ENCODE assay signal across 25 cellular contexts in the genomic region with DNA sequence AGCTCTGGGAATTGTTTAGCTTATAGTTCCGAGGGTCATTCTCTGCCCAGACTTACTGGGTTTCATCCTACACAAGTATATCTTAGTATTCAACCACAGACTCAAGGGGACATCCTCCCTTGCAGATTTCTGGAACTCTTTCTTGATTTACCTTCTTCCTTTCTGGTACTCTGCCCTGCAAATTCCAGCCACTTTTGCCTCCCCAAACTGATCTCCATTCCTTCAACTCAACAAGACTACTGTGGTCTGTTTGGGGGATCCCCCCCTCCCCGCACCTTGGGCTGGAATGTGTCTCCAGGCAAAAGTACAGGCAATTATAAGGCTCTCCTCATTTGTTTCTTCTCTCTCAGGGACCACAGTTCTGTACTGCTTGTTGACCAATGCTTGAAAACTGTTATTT. TPM values are rescaled to one million over a fixed set of nuclear protein-coding genes. Genes with fewer than 3 reads are reported as not detected.
A peak's percentile ranks its signal among the peaks of the same experiment; 100 is the strongest.
DNase-seq lines count a peak whose midpoint lies in the region; ATAC-seq and TF ChIP-seq lines count a peak whose summit lies in the region.
"Had no signal": no experiment of that assay in that cellular context is flagged by ENCODE, and none has a peak within 500 bp of the region (broad histone marks: within the 10 kb centered on the region; RNA-seq: fewer than 3 reads in every experiment).

No MANE protein-coding gene starts in this region.

- H3K27ac Mint-ChIP-seq in central memory CD8-positive, alpha-beta T cell (ENCODE audit: low read depth): peak overlapping the region; percentile 50
- H3K27ac Mint-ChIP-seq: CD14-positive monocyte; CD4-positive, alpha-beta memory T cell had no signal

- DNase-seq in amniotic epithelial cell (ENCODE audit: low read depth): peak; percentile 59
- DNase-seq in central memory CD8-positive, alpha-beta T cell (ENCODE audit: low spot score in 2 of 2): no peak
- no peak for DNase-seq in foreskin fibroblast
- DNase-seq: 8988T; ACHN; BE2C; C1 segment of cervical spinal cord; CD4-positive, alpha-beta memory T cell; CD4-positive, CD25-positive, alpha-beta regulatory T cell; CD8-positive, alpha-beta memory T cell; COR-L47; DMS 273 treated with DMSO at 0.1 percent for 48 hours; DMS153; DMS53; DMS79; DND-41; EL; GDM1 had no signal

- peaks cover 6% of the 10 kb centered on the region for H3K4me1 Mint-ChIP-seq in central memory CD8-positive, alpha-beta T cell
- H3K4me1 Mint-ChIP-seq: CD14-positive monocyte; CD4-positive, alpha-beta memory T cell; CD4-positive, CD25-positive, alpha-beta regulatory T cell; CD8-positive, alpha-beta memory T cell had no signal

- no peaks in the 10 kb centered on the region for H3K9me3 Mint-ChIP-seq in central memory CD8-positive, alpha-beta T cell
- H3K9me3 Mint-ChIP-seq: CD8-positive, alpha-beta memory T cell had no signal

- no peak for TF ChIP-seq CTCF in foreskin fibroblast (IDR thresholded peaks at IDR 0.05; ENCODE audit: low read depth, low read length)

- no peaks in the 10 kb centered on the region for H3K36me3 Mint-ChIP-seq in central memory CD8-positive, alpha-beta T cell (ENCODE audit: insufficient read depth)
- H3K36me3 Mint-ChIP-seq: CD14-positive monocyte; CD4-positive, CD25-positive, alpha-beta regulatory T cell had no signal

- no peaks in the 10 kb centered on the region for H3K36me3 ChIP-seq in urinary bladder (ENCODE audit: insufficient read depth)
- H3K36me3 ChIP-seq: BE2C had no signal

- no peak for ATAC-seq in central memory CD8-positive, alpha-beta T cell (replicated peaks; ENCODE audit: extremely low read depth, poor library complexity, severe bottlenecking)
- ATAC-seq in GM18517 (IDR thresholded peaks at IDR 0.05; ENCODE audit: unreplicated experiment): no peak
- ATAC-seq: GM12878 had no signal

- H3K4me3 Mint-ChIP-seq in central memory CD8-positive, alpha-beta T cell: no peak overlapping the region
- H3K4me3 Mint-ChIP-seq: CD14-positive monocyte; CD4-positive, alpha-beta memory T cell; CD4-positive, CD25-positive, alpha-beta regulatory T cell; CD8-positive, alpha-beta memory T cell had no signal

- H3K4me1 ChIP-seq in urinary bladder (ENCODE audit: insufficient read depth): no peaks in the 10 kb centered on the region
- H3K4me1 ChIP-seq: BE2C, BLaER1 had no signal

- H3K27ac ChIP-seq in urinary bladder (ENCODE audit: low read depth): peak overlapping the region; percentile 32
- H3K27ac ChIP-seq: BLaER1 had no signal

- 84% methylated on average over 2 of the region's 2 CpGs for WGBS in urinary bladder

- H3K4me3 ChIP-seq in urinary bladder (ENCODE audit: low read depth, low read length) (no peak overlapping the region), foreskin fibroblast (ENCODE audit: low read depth in 1 of 2, low read length in 2 of 2) (no peak overlapping the region)
- H3K4me3 ChIP-seq: BLaER1, GM12878 had no signal

- no peaks in the 10 kb centered on the region for H3K27me3 Mint-ChIP-seq in central memory CD8-positive, alpha-beta T cell
- H3K27me3 Mint-ChIP-seq: CD4-positive, alpha-beta memory T cell; CD4-positive, CD25-positive, alpha-beta regulatory T cell; CD8-positive, alpha-beta memory T cell had no signal

RNA-seq across cellular contexts. Expression of a gene that starts 13.4 kb away (rescaled TPM):
- total RNA-seq in urinary bladder: 15.8 TPM
- polyA plus RNA-seq in urinary bladder: 4.6 TPM

RNA-seq across cellular contexts. Expression of a gene that starts 13.4 kb away (rescaled TPM):
- total RNA-seq in urinary bladder: not detected
- 0.05 TPM for polyA plus RNA-seq in urinary bladder
- total RNA-seq: CD4-positive, alpha-beta memory T cell; CD4-positive, CD25-positive, alpha-beta regulatory T cell; Daoy; GM12878 had no signal
- polyA plus RNA-seq: AG04450; CD14-positive monocyte; CD4-positive, alpha-beta memory T cell; CD4-positive, CD25-positive, alpha-beta regulatory T cell; CD8-positive, alpha-beta memory T cell; GM12878 had no signal

RNA-seq across cellular contexts. Expression of a gene that starts 26.0 kb away (rescaled TPM):
- 62.5 TPM for total RNA-seq in urinary bladder
- polyA plus RNA-seq in urinary bladder: 25.5 TPM
